8 cellular contexts compared by ENCODE assay signal in the genomic region with DNA sequence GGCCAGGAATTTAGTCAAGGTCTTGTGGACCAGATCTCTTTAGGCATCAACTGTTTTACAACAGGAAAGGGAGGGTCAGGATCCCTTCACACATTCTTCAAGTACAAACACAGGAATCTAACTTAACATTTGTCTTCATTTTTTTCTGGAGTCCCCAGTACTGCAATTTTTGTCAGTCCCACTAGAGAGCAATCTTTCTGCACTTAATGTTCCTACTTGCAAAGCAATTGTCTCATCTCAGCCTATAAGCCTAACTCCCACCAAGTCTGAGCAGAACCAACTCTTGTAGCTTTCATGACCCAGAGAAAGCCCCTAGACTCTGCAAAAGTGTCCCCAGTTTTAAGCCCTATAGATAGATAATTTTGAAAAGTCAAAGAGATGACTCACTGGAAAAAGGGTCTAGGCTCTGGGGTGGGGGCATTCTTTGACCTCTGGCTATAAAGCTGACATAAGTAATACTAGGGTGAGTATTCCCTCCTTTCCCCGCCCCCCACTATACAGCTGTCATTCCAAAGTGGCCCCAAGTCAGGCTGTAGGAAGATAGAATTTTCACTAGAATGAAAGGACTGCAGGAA. TPM values are rescaled to one million over a fixed set of nuclear protein-coding genes. Genes with fewer than 3 reads are reported as not detected.
DNase-seq lines count a peak whose midpoint lies in the region; ATAC-seq and TF ChIP-seq lines count a peak whose summit lies in the region.

No MANE protein-coding gene starts in this region.

- ATAC-seq in CD8-positive, alpha-beta T cell: peak; percentile 44
- peak; percentile 34 for ATAC-seq in activated naive CD8-positive, alpha-beta T cell treated with anti-CD3 and anti-CD28 coated beads, Interleukin-2, amount 50 U/mL, for 24 hours
- no peak for ATAC-seq in thoracic aorta (ENCODE audit: insufficient number of reproducible peaks, low FRiP score, low read depth)

- intact Hi-C loops in CD8-positive, alpha-beta T cell (cut with DNase I, micrococcal nuclease): loop anchor here (1.0 to 10.0 kb wide), 8 partner anchors 54 to 479 kb away; a partner anchor contains a TSS

- H3K9ac ChIP-seq in GM23248: no peak overlapping the region

- peak overlapping the region; percentile 90 for H3K27ac Mint-ChIP-seq in CD8-positive, alpha-beta T cell
- peak overlapping the region; percentile 47 for H3K27ac Mint-ChIP-seq in activated naive CD8-positive, alpha-beta T cell treated with anti-CD3 and anti-CD28 coated beads, Interleukin-2, amount 50 U/mL, for 24 hours

- H3K9me3 ChIP-seq in CD8-positive, alpha-beta T cell (ENCODE audit: low read length): no peaks in the 10 kb centered on the region
- H3K9me3 ChIP-seq in GM23248 (ENCODE audit: low read depth) (no peaks in the 10 kb centered on the region), thoracic aorta (no peaks in the 10 kb centered on the region), MG63 (no peaks in the 10 kb centered on the region)

- H3K4me3 Mint-ChIP-seq in CD8-positive, alpha-beta T cell: peak overlapping the region; percentile 42
- no peak overlapping the region for H3K4me3 Mint-ChIP-seq in activated naive CD8-positive, alpha-beta T cell treated with anti-CD3 and anti-CD28 coated beads, Interleukin-2, amount 50 U/mL, for 24 hours

- H4K20me1 ChIP-seq in GM23248 (ENCODE audit: insufficient read depth): no peaks in the 10 kb centered on the region

- H3K9me2 ChIP-seq in GM23248 (ENCODE audit: insufficient read depth): no peaks in the 10 kb centered on the region

- no peak overlapping the region for H3K4me3 ChIP-seq in CD8-positive, alpha-beta T cell (ENCODE audit: low read depth, low read length)
- H3K4me3 ChIP-seq in GM23248: no peak overlapping the region
- no peak overlapping the region for H3K4me3 ChIP-seq in thoracic aorta
- H3K4me3 ChIP-seq in MG63: no peak overlapping the region

- no peaks in the 10 kb centered on the region; the same call in 1 of the 2 replicates for H3F3A ChIP-seq in GM23248 (ENCODE audit: insufficient read depth)

- H3K4me2 ChIP-seq in GM23248 (ENCODE audit: unreplicated experiment): no peak overlapping the region

- in situ Hi-C loops in GM23248 (cut with MboI): no loop called here

- no peak for DNase-seq in CD8-positive, alpha-beta T cell
- DNase-seq in GM23248 (peak; percentile 82), NCI-H526 (lab: John Stamatoyannopoulos, UW) (peak; percentile 44 to 72), inferior parietal cortex (ENCODE audit: extremely low spot score) (peak; percentile 66), thoracic aorta (ENCODE audit: low spot score) (no peak), islet precursor cell (no peak), MG63 (no peak)
- DNase-seq in activated naive CD8-positive, alpha-beta T cell treated with anti-CD3 and anti-CD28 coated beads, Interleukin-2, amount 50 U/mL, for 24 hours: no peak

- H2AFZ ChIP-seq in GM23248: no peak overlapping the region

- CTCF ChIA-PET in CD8-positive, alpha-beta T cell (lab: Charles Lee): interaction anchor here (0.6 to 6.6 kb wide), 18 partner anchors 9 to 424 kb away, joined by 3 to 43 read pairs (median 7); a partner anchor contains a TSS

- peaks cover 49% of the 10 kb centered on the region for H3K4me1 Mint-ChIP-seq in CD8-positive, alpha-beta T cell (ENCODE audit: low read depth)
- peaks cover 66% of the 10 kb centered on the region for H3K4me1 Mint-ChIP-seq in activated naive CD8-positive, alpha-beta T cell treated with anti-CD3 and anti-CD28 coated beads, Interleukin-2, amount 50 U/mL, for 24 hours

- H3K36me3 ChIP-seq in CD8-positive, alpha-beta T cell (ENCODE audit: insufficient read depth, low read length): peaks cover 14% of the 10 kb centered on the region
- no peaks in the 10 kb centered on the region for H3K36me3 ChIP-seq in GM23248 (ENCODE audit: low read depth)
- H3K36me3 ChIP-seq in thoracic aorta: peaks cover 12% of the 10 kb centered on the region
- H3K36me3 ChIP-seq in MG63: peaks cover 15% of the 10 kb centered on the region

- peaks cover 27% of the 10 kb centered on the region for H3K79me2 ChIP-seq in GM23248 (ENCODE audit: insufficient read depth)

- H3K4me1 ChIP-seq in CD8-positive, alpha-beta T cell (ENCODE audit: insufficient read depth, low read length): peaks cover 38% of the 10 kb centered on the region
- peaks cover 8% of the 10 kb centered on the region; the same call in 1 of the 2 replicates for H3K4me1 ChIP-seq in GM23248 (ENCODE audit: insufficient read depth)
- H3K4me1 ChIP-seq in thoracic aorta (ENCODE audit: control insufficient read depth in 1 of 2, low read depth in 2 of 2): peaks cover 10 to 20% of the 10 kb centered on the region in 2 donors

- no peaks in the 10 kb centered on the region for H3K9me3 Mint-ChIP-seq in CD8-positive, alpha-beta T cell
- no peaks in the 10 kb centered on the region for H3K9me3 Mint-ChIP-seq in activated naive CD8-positive, alpha-beta T cell treated with anti-CD3 and anti-CD28 coated beads, Interleukin-2, amount 50 U/mL, for 24 hours

- no peaks in the 10 kb centered on the region for H3K27me3 Mint-ChIP-seq in CD8-positive, alpha-beta T cell (ENCODE audit: low read depth)
- H3K27me3 Mint-ChIP-seq in activated naive CD8-positive, alpha-beta T cell treated with anti-CD3 and anti-CD28 coated beads, Interleukin-2, amount 50 U/mL, for 24 hours: no peaks in the 10 kb centered on the region

- no peaks in the 10 kb centered on the region for H3K27me3 ChIP-seq in CD8-positive, alpha-beta T cell (ENCODE audit: insufficient read depth, low read length)
- peaks cover 6% of the 10 kb centered on the region; the same call in 1 of the 2 replicates for H3K27me3 ChIP-seq in GM23248 (replicated peaks; ENCODE audit: insufficient read depth)
- no peaks in the 10 kb centered on the region for H3K27me3 ChIP-seq in thoracic aorta (replicated peaks; ENCODE audit: insufficient read depth)
- H3K27me3 ChIP-seq in MG63: no peaks in the 10 kb centered on the region

- POLR2A ChIA-PET in CD8-positive, alpha-beta T cell (lab: Charles Lee): interaction anchor here (0.6 to 1.9 kb wide), 3 partner anchors 48 to 103 kb away, joined by 3 to 5 read pairs (median 3); a partner anchor contains a TSS

- peak; percentile 62 for TF ChIP-seq CTCF in CD8-positive, alpha-beta T cell (IDR thresholded peaks at IDR 0.05)
- peak; percentile 32 for TF ChIP-seq CTCF in thoracic aorta (IDR thresholded peaks at IDR 0.05)

- H3K27ac ChIP-seq in CD8-positive, alpha-beta T cell (ENCODE audit: low read depth, low read length): no peak overlapping the region
- H3K27ac ChIP-seq in GM23248 (no peak overlapping the region), thoracic aorta (no peak overlapping the region)

- peaks cover 24% of the 10 kb centered on the region for H3K36me3 Mint-ChIP-seq in CD8-positive, alpha-beta T cell
- peaks cover 14% of the 10 kb centered on the region for H3K36me3 Mint-ChIP-seq in activated naive CD8-positive, alpha-beta T cell treated with anti-CD3 and anti-CD28 coated beads, Interleukin-2, amount 50 U/mL, for 24 hours (ENCODE audit: low read depth)

- 64 to 71% methylated on average over 1 of the region's 1 CpG for WGBS in GM23248 (ENCODE audit: low coverage in 1 of 2, low lambda C conversion rate in 2 of 2, missing lambda C conversion rate in 2 of 2), 2 experiments

RNA-seq across cellular contexts. Expression of a gene that starts 1.9 kb away (rescaled TPM):
- 10 to 100 TPM in 1 of 2 experiments, 1 to 10 TPM in 1; 9.9 to 11.3 TPM for total RNA-seq in CD8-positive, alpha-beta T cell
- 2.9 and 3.9 TPM in 2 replicates for total RNA-seq in GM23248 (2014; rRNA removed; shearing (Covaris generic))
- 1.5 TPM in 2 replicates for polyA plus RNA-seq in GM23248 (2016; fragmentation: Nextera tagmentation; extraction: Ambion mirVana)
- total RNA-seq in thoracic aorta: 1 to 10 TPM; 3.1 to 8.3 TPM
- total RNA-seq in MG63 (2014; rRNA removed; shearing (Covaris generic); ENCODE audit: low replicate concordance): 3.1 and 3.3 TPM in 2 replicates

RNA-seq across cellular contexts. Expression of a gene that starts 8.1 kb away (rescaled TPM):
- total RNA-seq in CD8-positive, alpha-beta T cell: not detected
- total RNA-seq in GM23248 (2014; rRNA removed; shearing (Covaris generic)): not detected in 2 replicates
- not detected in 2 replicates for polyA plus RNA-seq in GM23248 (2016; fragmentation: Nextera tagmentation; extraction: Ambion mirVana)
- not detected for total RNA-seq in thoracic aorta
- total RNA-seq in MG63 (2014; rRNA removed; shearing (Covaris generic); ENCODE audit: low replicate concordance): 0.36 TPM in 1 of 2 replicates, not detected in the other

RNA-seq across cellular contexts. Expression of a gene that starts 41.7 kb away (rescaled TPM):
- under 1 TPM; 0.22 to 0.81 TPM for total RNA-seq in CD8-positive, alpha-beta T cell
- not detected in 2 replicates for total RNA-seq in GM23248 (2014; rRNA removed; shearing (Covaris generic))
- not detected in 2 replicates for polyA plus RNA-seq in GM23248 (2016; fragmentation: Nextera tagmentation; extraction: Ambion mirVana)
- total RNA-seq in thoracic aorta: 1 to 10 TPM; 1.7 to 2.2 TPM
- not detected in 2 replicates for total RNA-seq in MG63 (2014; rRNA removed; shearing (Covaris generic); ENCODE audit: low replicate concordance)

RNA-seq across cellular contexts. Expression of a gene that starts 50.8 kb away (rescaled TPM):
- under 1 TPM; 0.33 to 0.60 TPM for total RNA-seq in CD8-positive, alpha-beta T cell
- total RNA-seq in GM23248 (2014; rRNA removed; shearing (Covaris generic)): not detected in 2 replicates
- not detected in 2 replicates for polyA plus RNA-seq in GM23248 (2016; fragmentation: Nextera tagmentation; extraction: Ambion mirVana)
- total RNA-seq in thoracic aorta: under 1 TPM; 0.54 to 0.71 TPM
- not detected in 2 replicates for total RNA-seq in MG63 (2014; rRNA removed; shearing (Covaris generic); ENCODE audit: low replicate concordance)

Comparison
In these comparisons a context has a peak if more than half of its experiments do, and no peak if none do; other contexts are left out.
1. DNase-seq: peak in GM23248 (single experiment), NCI-H526 (2 of 2) and inferior parietal cortex (single experiment); none in CD8-positive, alpha-beta T cell (0 of 7), activated naive CD8-positive, alpha-beta T cell treated with anti-CD3 and anti-CD28 coated beads, Interleukin-2, amount 50 U/mL, for 24 hours (single experiment), thoracic aorta (single experiment), islet precursor cell (single experiment) and MG63 (single experiment).